ENCODE assay signal across 11 cellular contexts in genomic region chr19:30718728-30719127, GRCh38.
DNase-seq lines count a peak whose midpoint lies in the region; ATAC-seq and TF ChIP-seq lines count a peak whose summit lies in the region.
"Had no signal": no experiment of that assay in that cellular context is flagged by ENCODE, and none has a peak within 500 bp of the region (broad histone marks: within the 10 kb centered on the region; RNA-seq: fewer than 3 reads in every experiment).

No MANE protein-coding gene starts in this region.

- POLR2A ChIA-PET in CD8-positive, alpha-beta T cell (lab: Charles Lee): no interaction called here

- ATAC-seq in CD8-positive, alpha-beta T cell: no peak
- ATAC-seq in heart left ventricle: peak in 2 of 4 donors; percentile 51 to 54
- no peak for ATAC-seq in GM21367 (IDR thresholded peaks at IDR 0.05; ENCODE audit: unreplicated experiment)
- no peak for ATAC-seq in HG02763 (IDR thresholded peaks at IDR 0.05; ENCODE audit: unreplicated experiment)
- ATAC-seq in HG03565 (IDR thresholded peaks at IDR 0.05; ENCODE audit: unreplicated experiment): no peak
- ATAC-seq: GM12878 had no signal

- no peak overlapping the region for H3K27ac ChIP-seq in CD8-positive, alpha-beta T cell (ENCODE audit: low read depth, low read length)
- H3K27ac ChIP-seq in heart left ventricle (peak overlapping the region in 10 of 12 donors; percentile 35 to 88 (median 85)), rectal smooth muscle tissue (ENCODE audit: low read depth, low read length) (peak overlapping the region; percentile 90)

- CTCF ChIA-PET in CD8-positive, alpha-beta T cell (lab: Charles Lee): no interaction called here

- no peaks in the 10 kb centered on the region for H3K4me1 ChIP-seq in CD8-positive, alpha-beta T cell (ENCODE audit: insufficient read depth, low read length)
- H3K4me1 ChIP-seq in heart left ventricle (peaks cover 0 to 18% (median 12%) of the 10 kb centered on the region in 12 donors), rectal smooth muscle tissue (ENCODE audit: control insufficient read depth, insufficient read depth, low read length) (no peaks in the 10 kb centered on the region)

- H3K36me3 Mint-ChIP-seq in CD8-positive, alpha-beta T cell: no peaks in the 10 kb centered on the region

- no peak overlapping the region for H3K4me3 ChIP-seq in CD8-positive, alpha-beta T cell (ENCODE audit: low read depth, low read length)
- H3K4me3 ChIP-seq in heart left ventricle (peak overlapping the region in 11 of 12 donors; percentile 42 to 88 (median 66)), rectal smooth muscle tissue (ENCODE audit: low read length) (peak overlapping the region; percentile 88)

- H3K9ac ChIP-seq in rectal smooth muscle tissue (ENCODE audit: low read length): no peak overlapping the region

- H3K27me3 Mint-ChIP-seq in CD8-positive, alpha-beta T cell (ENCODE audit: low read depth): peaks cover 10% of the 10 kb centered on the region

- H3K4me1 Mint-ChIP-seq in CD8-positive, alpha-beta T cell (ENCODE audit: low read depth): peaks cover 9% of the 10 kb centered on the region

- TF ChIP-seq CTCF in CD8-positive, alpha-beta T cell (IDR thresholded peaks at IDR 0.05): no peak
- no peak for TF ChIP-seq CTCF in heart left ventricle (IDR thresholded peaks at IDR 0.05)

- no peaks in the 10 kb centered on the region for H3K9me3 Mint-ChIP-seq in CD8-positive, alpha-beta T cell

- no peaks in the 10 kb centered on the region for H3K27me3 ChIP-seq in CD8-positive, alpha-beta T cell (ENCODE audit: insufficient read depth, low read length)
- H3K27me3 ChIP-seq in heart left ventricle (no peaks in the 10 kb centered on the region), rectal smooth muscle tissue (ENCODE audit: control insufficient read depth, insufficient read depth, low read length) (no peaks in the 10 kb centered on the region)

- WGBS in heart left ventricle, 4 donors: 6 to 26% (median 12%) methylated on average over 3 of the region's 3 CpGs

- intact Hi-C loops in CD8-positive, alpha-beta T cell (cut with DNase I, micrococcal nuclease): no loop called here
- intact Hi-C loops in heart left ventricle (cut with DNase I): no loop called here

- no peaks in the 10 kb centered on the region for H3K36me3 ChIP-seq in CD8-positive, alpha-beta T cell (ENCODE audit: insufficient read depth, low read length)
- H3K36me3 ChIP-seq in heart left ventricle (no peaks in the 10 kb centered on the region), rectal smooth muscle tissue (ENCODE audit: control insufficient read depth, insufficient read depth, low read length) (no peaks in the 10 kb centered on the region)

- no peaks in the 10 kb centered on the region for H3K9me3 ChIP-seq in CD8-positive, alpha-beta T cell (ENCODE audit: low read length)
- no peaks in the 10 kb centered on the region for H3K9me3 ChIP-seq in heart left ventricle

- peak overlapping the region; percentile 67 for H3K4me3 Mint-ChIP-seq in CD8-positive, alpha-beta T cell

- DNase-seq in CD8-positive, alpha-beta T cell: no peak
- DNase-seq in SW480 (ENCODE audit: low spot score) (peak; percentile 22), heart left ventricle (peak in 2 of 5 donors; percentile 19 to 44), T-helper 9 cell (no peak)
- DNase-seq: activated gamma-delta T cell, NCI-H774 had no signal

- TF ChIP-seq POLR2A in heart left ventricle (IDR thresholded peaks at IDR 0.05): no peak

- H3K27ac Mint-ChIP-seq in CD8-positive, alpha-beta T cell: no peak overlapping the region
